20 cellular contexts compared by ENCODE assay signal in the genomic region with DNA sequence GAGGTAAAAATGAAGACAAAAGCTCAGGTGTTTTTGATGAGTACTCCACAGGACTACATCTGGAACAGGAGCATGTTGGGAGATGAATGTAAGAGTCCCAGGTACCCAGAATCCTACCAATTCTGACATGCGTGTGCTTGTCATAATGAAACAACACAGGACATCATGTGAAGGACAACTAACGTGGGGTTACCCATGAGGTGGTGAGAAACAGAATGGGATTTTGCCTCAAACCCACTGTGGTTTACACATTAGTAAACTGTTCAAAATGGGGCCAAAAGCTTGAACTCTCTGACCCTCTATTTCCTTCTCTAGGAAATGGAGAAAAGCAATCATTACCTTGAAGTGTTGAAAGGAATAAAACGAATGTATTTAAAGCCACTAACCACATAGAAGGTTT.
DNase-seq lines count a peak whose midpoint lies in the region; ATAC-seq lines count a peak whose summit lies in the region.
"Had no signal": no experiment of that assay in that cellular context is flagged by ENCODE, and none has a peak within 500 bp of the region (broad histone marks: within the 10 kb centered on the region; RNA-seq: fewer than 3 reads in every experiment).

No MANE protein-coding gene starts in this region.

- DNase-seq in DMS79 (lab: John Stamatoyannopoulos, UW), result no peak
- no peak for DNase-seq in SW480 (ENCODE audit: low spot score)
- no peak for DNase-seq in NCI-H748 treated with DMSO at 0.1 percent for 48 hours (lab: John Stamatoyannopoulos, UW)
- DNase-seq in HPDE6-E6E7 (ENCODE audit: extremely low spot score), result no peak
- DNase-seq: 8988T; ACHN; BE2C; C1 segment of cervical spinal cord; CD4-positive, alpha-beta memory T cell; CD4-positive, CD25-positive, alpha-beta regulatory T cell; CD8-positive, alpha-beta memory T cell; COR-L47; DMS 273 treated with DMSO at 0.1 percent for 48 hours; DMS153; DMS53; DMS79 treated with DMSO at 0.1 percent for 48 hours; GF-D8 had no signal

- ATAC-seq in GM18867 (IDR thresholded peaks at IDR 0.05; ENCODE audit: unreplicated experiment) (peak; percentile 45), GM19463 (IDR thresholded peaks at IDR 0.05; ENCODE audit: unreplicated experiment) (peak; percentile 52), HG03442 (IDR thresholded peaks at IDR 0.05; ENCODE audit: unreplicated experiment) (peak; percentile 47)
